22 cellular contexts compared by ENCODE assay signal in the genomic region with DNA sequence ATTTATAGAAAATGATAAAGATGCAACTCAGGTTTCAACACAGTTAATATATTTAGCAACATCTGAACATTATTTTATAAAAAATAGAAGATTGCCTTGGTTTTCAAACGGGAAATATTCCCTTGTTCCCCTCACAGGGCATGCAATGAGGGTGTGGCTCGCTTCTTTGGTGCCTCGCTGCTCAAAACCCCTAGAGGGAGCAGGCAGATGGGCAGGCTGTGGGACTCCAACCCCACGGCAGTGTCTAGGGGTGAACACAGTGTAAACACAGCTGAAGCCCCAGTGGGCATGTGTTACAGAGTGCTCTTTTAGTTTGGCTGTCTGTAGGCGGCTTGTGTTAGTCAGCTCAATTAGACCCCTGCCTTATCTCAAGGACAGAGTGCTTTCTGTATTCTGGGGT.
DNase-seq lines count a peak whose midpoint lies in the region; ATAC-seq and TF ChIP-seq lines count a peak whose summit lies in the region.
"Had no signal": no experiment of that assay in that cellular context is flagged by ENCODE, and none has a peak within 500 bp of the region (broad histone marks: within the 10 kb centered on the region; RNA-seq: fewer than 3 reads in every experiment).

No MANE protein-coding gene starts in this region.

- H3K9me3 ChIP-seq in ovary, result no peaks in the 10 kb centered on the region

- WGBS in ovary, 3 donors, result 60 to 66% (median 63%) methylated on average over 5 of the region's 5 CpGs

- no peak for TF ChIP-seq POLR2A in ovary (IDR thresholded peaks at IDR 0.05)

- H3K79me2 ChIP-seq in GM23338 (replicated peaks; ENCODE audit: insufficient read depth), result peaks cover 35% of the 10 kb centered on the region

- H3K27me3 Mint-ChIP-seq in GM23338 (ENCODE audit: insufficient read depth, low read depth, poor library complexity), result peaks cover 7% of the 10 kb centered on the region
- H3K27me3 Mint-ChIP-seq in glutamatergic neuron (ENCODE audit: unreplicated experiment), result peaks cover 1% of the 10 kb centered on the region
- H3K27me3 Mint-ChIP-seq: activated naive CD4-positive, alpha-beta T cell treated with anti-CD3 and anti-CD28 coated beads, Interleukin-2, amount 10 ng/mL, durations not matched to agents 7 days and 5 days; stimulated activated memory B cell treated with anti-CD40 and anti-IgM and Interleukin-4, amounts not matched to agents 10 μg/mL and 1 μg/mL and 100 μg/mL, for 72 hours had no signal

- H3K4me1 Mint-ChIP-seq in GM23338 (peaks cover 10% of the 10 kb centered on the region; the same call in 1 of the 3 replicates), glutamatergic neuron (ENCODE audit: low read depth, unreplicated experiment) (peaks cover 22% of the 10 kb centered on the region)
- H3K4me1 Mint-ChIP-seq: activated naive CD4-positive, alpha-beta T cell treated with anti-CD3 and anti-CD28 coated beads, Interleukin-2, amount 10 ng/mL, durations not matched to agents 7 days and 5 days; CD14-positive monocyte; stimulated activated memory B cell treated with anti-CD40 and anti-IgM and Interleukin-4, amounts not matched to agents 10 μg/mL and 1 μg/mL and 100 μg/mL, for 72 hours had no signal

- H3K9me2 ChIP-seq in GM23338 (ENCODE audit: insufficient read depth), result no peaks in the 10 kb centered on the region

- H3K27ac Mint-ChIP-seq in GM23338 (no peak overlapping the region; the same call in 1 of the 2 replicates), glutamatergic neuron (ENCODE audit: unreplicated experiment) (peak overlapping the region; percentile 97)
- H3K27ac Mint-ChIP-seq: activated naive CD4-positive, alpha-beta T cell treated with anti-CD3 and anti-CD28 coated beads, Interleukin-2, amount 10 ng/mL, durations not matched to agents 7 days and 5 days; stimulated activated memory B cell treated with anti-CD40 and anti-IgM and Interleukin-4, amounts not matched to agents 10 μg/mL and 1 μg/mL and 100 μg/mL, for 72 hours had no signal

- peak; percentile 16 for DNase-seq in DMS53 (lab: John Stamatoyannopoulos, UW)
- no peak for DNase-seq in DMS53 treated with DMSO at 0.1 percent for 48 hours (lab: John Stamatoyannopoulos, UW; ENCODE audit: unreplicated experiment)
- DNase-seq in GM23338 (ENCODE audit: low spot score), result peak; percentile 57
- peak; percentile 39 for DNase-seq in RPMI7951 (ENCODE audit: low read depth)
- DNase-seq in glutamatergic neuron, result peak; percentile 72
- no peak for DNase-seq in ovary
- no peak for DNase-seq in NCI-H2029 (lab: John Stamatoyannopoulos, UW)
- DNase-seq in NCI-H2227 treated with DMSO at 0.1 percent for 48 hours (lab: John Stamatoyannopoulos, UW), result no peak
- DNase-seq: activated CD4-positive, alpha-beta T cell treated with anti-CD3 and anti-CD28 coated beads for 1 hour; activated CD8-positive, alpha-beta memory T cell treated with anti-CD3 and anti-CD28 coated beads, Interleukin-2, amount 50 U/mL, for 48 hours; activated naive CD4-positive, alpha-beta T cell treated with anti-CD3 and anti-CD28 coated beads, Interleukin-2, amount 10 ng/mL, durations not matched to agents 7 days and 5 days; dorsolateral prefrontal cortex; GOT3; left cardiac atrium; MV-4-11; NCI-H446 treated with DMSO at 0.1 percent for 48 hours; small intestine had no signal

- H3K27ac ChIP-seq in GM23338 (ENCODE audit: low read depth), result no peak overlapping the region
- no peak overlapping the region for H3K27ac ChIP-seq in ovary
- H3K27ac ChIP-seq: dorsolateral prefrontal cortex, esophagus muscularis mucosa, RWPE1, tibial nerve had no signal

- TF ChIP-seq CTCF in GM23338 (conservative IDR thresholded peaks at IDR 0.05; ENCODE audit: low read depth in 2 of 2), result peak; percentile 46 to 58
- TF ChIP-seq CTCF in glutamatergic neuron (IDR thresholded peaks at IDR 0.05; ENCODE audit: partially characterized antibody, unreplicated experiment), result peak; percentile 62
- TF ChIP-seq CTCF in ovary (IDR thresholded peaks at IDR 0.05), result no peak

- H3K36me3 Mint-ChIP-seq in GM23338 (ENCODE audit: low read depth) (peaks cover 15% of the 10 kb centered on the region), glutamatergic neuron (ENCODE audit: unreplicated experiment) (peaks cover 6% of the 10 kb centered on the region)
- H3K36me3 Mint-ChIP-seq: activated naive CD4-positive, alpha-beta T cell treated with anti-CD3 and anti-CD28 coated beads, Interleukin-2, amount 10 ng/mL, durations not matched to agents 7 days and 5 days; CD14-positive monocyte; stimulated activated memory B cell treated with anti-CD40 and anti-IgM and Interleukin-4, amounts not matched to agents 10 μg/mL and 1 μg/mL and 100 μg/mL, for 72 hours had no signal

- H3K4me2 ChIP-seq in GM23338, result no peak overlapping the region

- no peaks in the 10 kb centered on the region for H3F3A ChIP-seq in GM23338 (replicated peaks; ENCODE audit: low read depth)

- no peaks in the 10 kb centered on the region for H4K20me1 ChIP-seq in GM23338 (replicated peaks; ENCODE audit: insufficient read depth)

- ATAC-seq in GM23338, result peak; percentile 99
- ATAC-seq: left cardiac atrium; stimulated activated memory B cell treated with anti-CD40 and anti-IgM and Interleukin-4, amounts not matched to agents 10 μg/mL and 1 μg/mL and 100 μg/mL, for 72 hours had no signal

- TF ChIP-seq EP300 in ovary (IDR thresholded peaks at IDR 0.05), result no peak

- no peak overlapping the region for H3K4me3 Mint-ChIP-seq in GM23338
- H3K4me3 Mint-ChIP-seq in glutamatergic neuron (ENCODE audit: unreplicated experiment), result peak overlapping the region; percentile 14
- H3K4me3 Mint-ChIP-seq: activated naive CD4-positive, alpha-beta T cell treated with anti-CD3 and anti-CD28 coated beads, Interleukin-2, amount 10 ng/mL, durations not matched to agents 7 days and 5 days; CD14-positive monocyte; stimulated activated memory B cell treated with anti-CD40 and anti-IgM and Interleukin-4, amounts not matched to agents 10 μg/mL and 1 μg/mL and 100 μg/mL, for 72 hours had no signal

- intact Hi-C loops in ovary (cut with DNase I), result no loop called here

- H3K4me3 ChIP-seq in GM23338 (no peak overlapping the region), ovary (no peak overlapping the region)
- H3K4me3 ChIP-seq: dorsolateral prefrontal cortex, esophagus muscularis mucosa, tibial nerve had no signal

- H3K4me1 ChIP-seq in GM23338 (ENCODE audit: insufficient read depth) (peaks cover 5% of the 10 kb centered on the region; the same call in 1 of the 2 replicates), ovary (ENCODE audit: insufficient read depth) (no peaks in the 10 kb centered on the region)
- H3K4me1 ChIP-seq: esophagus muscularis mucosa, tibial nerve had no signal

- no peak overlapping the region for H2AFZ ChIP-seq in GM23338

- peaks cover 15% of the 10 kb centered on the region for H3K9me3 Mint-ChIP-seq in GM23338
- H3K9me3 Mint-ChIP-seq in glutamatergic neuron (ENCODE audit: unreplicated experiment), result no peaks in the 10 kb centered on the region

- H3K36me3 ChIP-seq in GM23338 (ENCODE audit: insufficient read depth) (no peaks in the 10 kb centered on the region), ovary (no peaks in the 10 kb centered on the region)
- H3K36me3 ChIP-seq: esophagus muscularis mucosa, tibial nerve had no signal

- H3K27me3 ChIP-seq in GM23338 (ENCODE audit: insufficient read depth) (no peaks in the 10 kb centered on the region), ovary (no peaks in the 10 kb centered on the region)
- H3K27me3 ChIP-seq: esophagus muscularis mucosa, tibial nerve had no signal

TF ChIP-seq in GM23338, 12 proteins besides CTCF, POLR2A, EP300 and RAD21 (continues in another document):
- TF ChIP-seq ZNF114 (CRISPR knock-in tag; IDR thresholded peaks at IDR 0.05) (no peak), CREB1 (CRISPR knock-in tag; IDR thresholded peaks at IDR 0.05; ENCODE audit: low read depth) (no peak), POLR2AphosphoS5 (IDR thresholded peaks at IDR 0.05; ENCODE audit: low read depth) (no peak)

Comparison
In these comparisons a context has a peak if more than half of its experiments do, and no peak if none do; other contexts are left out.
1. DNase-seq: peak in DMS53 (single experiment), GM23338 (single experiment), RPMI7951 (single experiment) and glutamatergic neuron (single experiment); none in DMS53 treated with DMSO at 0.1 percent for 48 hours (single experiment), ovary (0 of 5), NCI-H2029 (single experiment) and NCI-H2227 treated with DMSO at 0.1 percent for 48 hours (single experiment).
2. CTCF ChIP-seq: peak in GM23338 (2 of 2) and glutamatergic neuron (single experiment); none in ovary (0 of 3).